ENCODE assay signal across 9 cellular contexts in the genomic region with DNA sequence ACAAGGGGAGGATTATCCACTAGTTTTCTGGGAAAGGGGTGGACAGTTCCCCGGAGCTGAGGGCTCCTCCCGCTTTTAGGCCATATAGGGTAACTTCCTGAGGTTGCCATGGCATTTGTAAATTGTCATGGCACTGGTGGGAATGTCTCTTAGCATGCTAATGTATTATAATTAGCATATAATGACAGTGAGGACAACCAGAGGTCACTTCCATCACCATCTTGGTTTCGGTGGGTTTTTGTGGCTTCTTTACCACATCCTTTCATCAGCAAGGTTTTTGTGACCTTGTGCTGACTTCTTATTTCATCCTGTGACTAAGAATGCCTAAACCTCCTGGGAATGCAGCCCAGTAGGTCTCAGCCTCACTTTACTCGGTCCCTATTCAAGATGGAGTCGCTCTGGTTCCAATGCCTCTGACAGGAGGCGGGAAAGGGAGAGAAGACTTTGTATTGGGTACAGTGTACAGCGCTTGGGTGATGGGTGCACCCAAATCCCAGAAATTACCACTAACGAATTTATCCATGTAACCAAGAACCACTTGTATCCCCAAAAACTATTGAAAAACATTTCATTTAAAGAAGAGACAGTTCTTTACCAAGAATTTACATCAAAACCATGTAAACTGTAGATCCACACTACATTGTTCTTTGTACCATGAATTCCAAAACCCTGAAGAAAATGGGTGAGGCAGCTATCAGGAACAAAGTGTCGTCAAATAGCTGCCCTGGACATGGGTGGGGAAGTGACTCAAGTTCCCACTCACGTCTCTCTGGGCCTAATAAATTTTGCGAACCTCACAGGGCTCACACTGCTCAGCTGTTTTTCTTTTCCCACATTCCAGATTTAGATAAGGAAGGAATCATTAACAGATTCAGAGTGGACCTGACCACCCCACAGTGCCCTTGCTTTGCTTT. TPM values are rescaled to one million over a fixed set of nuclear protein-coding genes. Genes with fewer than 3 reads are reported as not detected.
A peak's percentile ranks its signal among the peaks of the same experiment; 100 is the strongest.
DNase-seq lines count a peak whose midpoint lies in the region; ATAC-seq and TF ChIP-seq lines count a peak whose summit lies in the region.
"Had no signal": no experiment of that assay in that cellular context is flagged by ENCODE, and none has a peak within 500 bp of the region (broad histone marks: within the 10 kb centered on the region; RNA-seq: fewer than 3 reads in every experiment).

No MANE protein-coding gene starts in this region.

- no peaks in the 10 kb centered on the region for H3K36me3 Mint-ChIP-seq in Caco-2 (ENCODE audit: insufficient read depth, unreplicated experiment)

- no peaks in the 10 kb centered on the region for H3K9me3 Mint-ChIP-seq in Caco-2 (ENCODE audit: unreplicated experiment)

- ATAC-seq in GM21825 (IDR thresholded peaks at IDR 0.05; ENCODE audit: unreplicated experiment), result peak; percentile 37
- ATAC-seq in GM18861 (IDR thresholded peaks at IDR 0.05; ENCODE audit: unreplicated experiment), result no peak
- ATAC-seq: foreskin keratinocyte had no signal

- H3K79me2 ChIP-seq in Karpas-422 (ENCODE audit: low read length), result no peaks in the 10 kb centered on the region

- H3K9me2 ChIP-seq in Karpas-422 (replicated peaks; ENCODE audit: insufficient read depth, low read length), result no peaks in the 10 kb centered on the region

- H3K9me3 ChIP-seq in Caco-2 (no peaks in the 10 kb centered on the region), Peyer's patch (no peaks in the 10 kb centered on the region), Karpas-422 (ENCODE audit: low read length) (no peaks in the 10 kb centered on the region)

- H3K27ac ChIP-seq in Peyer's patch, result peak overlapping the region in 3 of 4 donors; percentile 58 to 97 (median 84)
- no peak overlapping the region for H3K27ac ChIP-seq in Karpas-422 (ENCODE audit: low read length)
- H3K27ac ChIP-seq: foreskin keratinocyte had no signal

- CTCF ChIA-PET in Caco-2 (lab: Charles Lee), result no interaction called here

- TF ChIP-seq POLR2A in Peyer's patch (IDR thresholded peaks at IDR 0.05), result peak in 1 of 2 donors; percentile 37

- BruUV-seq in Caco-2 (replicated peaks; lab: Mats Ljungman, UMichigan), result no TSS peak

- no peak overlapping the region for H3K9ac ChIP-seq in Karpas-422 (ENCODE audit: low read length)

- no peak overlapping the region for H3K4me3 ChIP-seq in Caco-2 (ENCODE audit: low read depth, low read length)
- H3K4me3 ChIP-seq in Peyer's patch, result peak overlapping the region in 1 of 4 donors; percentile 45
- H3K4me3 ChIP-seq in fibroblast of villous mesenchyme (ENCODE audit: low read depth, low read length), result no peak overlapping the region
- H3K4me3 ChIP-seq in Karpas-422 (ENCODE audit: low read length), result no peak overlapping the region

- no peak overlapping the region for H3K4me3 Mint-ChIP-seq in Caco-2 (ENCODE audit: unreplicated experiment)

- H3K36me3 ChIP-seq in Caco-2 (ENCODE audit: control insufficient read depth, insufficient read depth, low read length) (no peaks in the 10 kb centered on the region), Peyer's patch (no peaks in the 10 kb centered on the region), Karpas-422 (ENCODE audit: insufficient read depth, low read length) (no peaks in the 10 kb centered on the region)

- H3K27me3 ChIP-seq in Caco-2 (replicated peaks; ENCODE audit: control insufficient read depth, insufficient read depth, low read length), result no peaks in the 10 kb centered on the region
- no peaks in the 10 kb centered on the region for H3K27me3 ChIP-seq in Peyer's patch
- no peaks in the 10 kb centered on the region for H3K27me3 ChIP-seq in Karpas-422 (ENCODE audit: low read length)
- H3K27me3 ChIP-seq: foreskin keratinocyte had no signal

- TF ChIP-seq CTCF in Caco-2 (IDR thresholded peaks at IDR 0.05; ENCODE audit: insufficient read depth in 1 of 2, low read depth in 1 of 2, low read length in 1 of 2, severe bottlenecking in 1 of 2, unreplicated experiment in 1 of 2) (no peak), Peyer's patch (IDR thresholded peaks at IDR 0.05) (no peak), fibroblast of villous mesenchyme (IDR thresholded peaks at IDR 0.05; ENCODE audit: insufficient read depth, low read depth, low read length) (no peak)

- no peaks in the 10 kb centered on the region for H3K27me3 Mint-ChIP-seq in Caco-2 (ENCODE audit: insufficient read depth, unreplicated experiment)

- peak overlapping the region; percentile 59 for H3K27ac Mint-ChIP-seq in Caco-2 (ENCODE audit: unreplicated experiment)

- POLR2A ChIA-PET in Caco-2 (lab: Charles Lee), result interaction anchor here (0.6 kb wide), 1 partner anchor 24 kb away, joined by 5 read pairs; no protein-coding TSS in a partner anchor

- no peak for DNase-seq in Caco-2
- DNase-seq in Peyer's patch, result peak in 2 of 3 donors; percentile 40 to 77
- DNase-seq in fibroblast of villous mesenchyme (ENCODE audit: low read depth), result peak; percentile 65
- DNase-seq in activated CD4-positive, CD25-positive, alpha-beta regulatory T cell (lab: John Stamatoyannopoulos, UW), result no peak
- DNase-seq in Karpas-422, result no peak
- DNase-seq in COLO829 (ENCODE audit: low spot score), result no peak

- peaks cover 6% of the 10 kb centered on the region for H3K4me1 Mint-ChIP-seq in Caco-2 (ENCODE audit: low read depth, unreplicated experiment)

- intact Hi-C loops in Caco-2 (cut with micrococcal nuclease; ENCODE audit: unreplicated experiment), result no loop called here

- no peaks in the 10 kb centered on the region for H4K20me1 ChIP-seq in Karpas-422 (ENCODE audit: insufficient read depth, low read depth, low read length)

- H2AFZ ChIP-seq in Karpas-422 (ENCODE audit: low read length), result no peak overlapping the region

- H3K4me1 ChIP-seq in Caco-2, result peaks cover 28% of the 10 kb centered on the region
- H3K4me1 ChIP-seq in Peyer's patch, result peaks cover 0 to 17% (median 16%) of the 10 kb centered on the region in 4 donors
- peaks cover 52% of the 10 kb centered on the region for H3K4me1 ChIP-seq in Karpas-422 (ENCODE audit: low read length)

- H3K4me2 ChIP-seq in Karpas-422 (ENCODE audit: low read depth, low read length, poor library complexity, severe bottlenecking), result no peak overlapping the region

RNA-seq across cellular contexts. Expression of a gene that starts 8.9 kb away (rescaled TPM):
- 0.70 and 1.1 TPM in 2 replicates for total RNA-seq in Caco-2 (2022)
- 100 to 1,000 TPM in 3 of 4 donors, 10 to 100 TPM in 1; 12.4 to 730 (median 340) TPM for total RNA-seq in Peyer's patch
- total RNA-seq in fibroblast of villous mesenchyme, result 0.97 and 2.2 TPM in 2 replicates
- 0.07 and 0.22 TPM in 2 replicates for total RNA-seq in Karpas-422 (2014; rRNA removed; shearing (Covaris generic); ENCODE audit: low replicate concordance)

RNA-seq across cellular contexts. Expression of a gene that starts 50.6 kb away (rescaled TPM):
- total RNA-seq in Caco-2 (2022), result 14.0 and 17.2 TPM in 2 replicates
- total RNA-seq in Peyer's patch, result 100 to 1,000 TPM in 1 of 4 donors, 10 to 100 TPM in 2, 1 to 10 TPM in 1; 3.3 to 208 (median 10.4) TPM
- 6.1 and 9.5 TPM in 2 replicates for total RNA-seq in fibroblast of villous mesenchyme
- total RNA-seq in Karpas-422 (2014; rRNA removed; shearing (Covaris generic); ENCODE audit: low replicate concordance), result not detected in 2 replicates

RNA-seq across cellular contexts. Expression of a gene that starts 52.1 kb away (rescaled TPM):
- not detected in 2 replicates for total RNA-seq in Caco-2 (2022)
- total RNA-seq in Peyer's patch, result 1 to 10 TPM in 1 of 4 donors, not detected in 3; 3.3 TPM
- not detected in 2 replicates for total RNA-seq in fibroblast of villous mesenchyme
- not detected in 2 replicates for total RNA-seq in Karpas-422 (2014; rRNA removed; shearing (Covaris generic); ENCODE audit: low replicate concordance)
- total RNA-seq: foreskin keratinocyte had no signal

Comparison
In these comparisons a context has a peak if more than half of its experiments do, and no peak if none do; other contexts are left out.
1. DNase-seq: peak in Peyer's patch (2 of 3) and fibroblast of villous mesenchyme (single experiment); none in Caco-2 (0 of 2), activated CD4-positive, CD25-positive, alpha-beta regulatory T cell (0 of 4), Karpas-422 (single experiment) and COLO829 (single experiment).